In genomic region chr4:19707876-19708275, GRCh38 we compare ENCODE assay signal across 20 cellular contexts.
"Had no signal": no experiment of that assay in that cellular context is flagged by ENCODE, and none has a peak within 500 bp of the region (broad histone marks: within the 10 kb centered on the region; RNA-seq: fewer than 3 reads in every experiment).

No MANE protein-coding gene starts in this region.

- H3K36me3 ChIP-seq: esophagus squamous epithelium, heart right ventricle, pancreas, stomach, thoracic aorta, transverse colon had no signal

- ATAC-seq: heart right ventricle, left colon, left ventricle myocardium superior, pancreas, right cardiac atrium had no signal

- H3K4me1 ChIP-seq: esophagus squamous epithelium, heart right ventricle, pancreas, stomach, transverse colon had no signal

- DNase-seq: effector memory CD4-positive, alpha-beta T cell; esophagus squamous epithelium; foreskin melanocyte; heart right ventricle; left colon; left ventricle myocardium superior; mesenchymal stem cell; midbrain; occipital lobe; pancreas; right cardiac atrium; small intestine; stimulated activated CD4-positive, alpha-beta T cell treated with anti-CD3 and anti-CD28 coated beads, Interleukin-12 subunit alpha, Interleukin-12 subunit beta, amount 100 ng/mL, for 4 hours; stimulated activated naive CD4-positive, alpha-beta T cell; stomach; substantia nigra; transverse colon had no signal

- H3K27ac ChIP-seq: epithelial cell of prostate, esophagus squamous epithelium, heart right ventricle, pancreas, stomach, thoracic aorta, transverse colon had no signal

- H3K27me3 ChIP-seq: esophagus squamous epithelium, heart right ventricle, pancreas, stomach, transverse colon had no signal

- H3K9me3 ChIP-seq: esophagus squamous epithelium, heart right ventricle, pancreas, stomach, thoracic aorta, transverse colon had no signal

- H3K4me3 ChIP-seq: esophagus squamous epithelium, heart right ventricle, lung, pancreas, stomach, thoracic aorta, transverse colon had no signal
